In genomic region chr1:174265273-174265672, GRCh38 we compare ENCODE assay signal across 17 cellular contexts.
"Had no signal": no experiment of that assay in that cellular context is flagged by ENCODE, and none has a peak within 500 bp of the region (broad histone marks: within the 10 kb centered on the region; RNA-seq: fewer than 3 reads in every experiment).

No MANE protein-coding gene starts in this region.

- H3K4me3 ChIP-seq: cardiac muscle cell, esophagus squamous epithelium, spleen, thyroid gland had no signal

- H3K27ac ChIP-seq: cardiac muscle cell, esophagus squamous epithelium, spleen, thyroid gland had no signal

- H3K36me3 ChIP-seq: cardiac muscle cell, thyroid gland had no signal

- DNase-seq: activated CD4-positive, alpha-beta memory T cell treated with anti-CD3 and anti-CD28 coated beads, Interleukin-2, amount 10 ng/mL, durations not matched to agents 7 days and 5 days; activated CD4-positive, alpha-beta T cell treated with anti-CD3 and anti-CD28 coated beads for 48 hours; activated CD4-positive, CD25-positive, alpha-beta regulatory T cell; activated naive CD4-positive, alpha-beta T cell; activated naive CD8-positive, alpha-beta T cell treated with anti-CD3 and anti-CD28 coated beads for 36 hours; activated T-cell treated with anti-CD3 and anti-CD28 coated beads, Interleukin-2, amount 50 U/mL, for 1 hour; amniotic stem cell; dermis blood vessel endothelial cell; effector memory CD8-positive, alpha-beta T cell; esophagus squamous epithelium; left ventricle myocardium superior; occipital lobe; retina; spleen; stimulated activated naive CD4-positive, alpha-beta T cell treated with Interleukin-2 at 50 U/mL for 16 hours; thyroid gland had no signal

- H3K9me3 ChIP-seq: esophagus squamous epithelium, spleen, thyroid gland had no signal

- H3K27me3 ChIP-seq: cardiac muscle cell, esophagus squamous epithelium, spleen, thyroid gland had no signal
